ENCODE assay signal across 8 cellular contexts in the genomic region with DNA sequence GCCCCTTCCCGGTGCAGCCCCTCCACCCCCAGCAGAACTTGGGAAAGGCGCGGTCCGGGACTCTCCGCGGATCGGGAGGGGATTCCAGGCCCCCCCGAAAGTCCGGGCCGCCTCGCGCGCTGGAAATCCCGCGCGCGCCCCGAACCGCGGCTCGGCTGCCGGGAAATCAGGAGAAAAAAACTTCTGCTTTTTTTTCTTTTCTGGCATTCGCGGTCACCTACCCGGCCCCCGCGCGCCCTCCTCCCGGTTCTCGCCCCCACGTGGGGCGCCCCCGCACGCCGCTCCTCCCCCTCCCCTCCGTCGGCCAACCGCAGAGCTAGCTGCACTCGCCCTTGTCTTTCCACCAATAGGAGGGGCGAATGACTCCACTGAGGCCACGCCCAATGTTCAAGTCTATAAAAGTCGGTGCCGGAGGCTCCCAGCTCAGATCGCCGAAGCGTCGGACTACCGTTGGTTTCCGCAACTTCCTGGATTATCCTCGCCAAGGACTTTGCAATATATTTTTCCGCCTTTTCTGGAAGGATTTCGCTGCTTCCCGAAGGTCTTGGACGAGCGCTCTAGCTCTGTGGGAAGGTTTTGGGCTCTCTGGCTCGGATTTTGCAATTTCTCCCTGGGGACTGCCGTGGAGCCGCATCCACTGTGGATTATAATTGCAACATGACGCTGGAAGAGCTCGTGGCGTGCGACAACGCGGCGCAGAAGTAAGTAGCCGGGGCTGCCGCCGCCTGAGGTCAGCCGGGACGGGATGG. TPM values are rescaled to one million over a fixed set of nuclear protein-coding genes. Genes with fewer than 3 reads are reported as not detected.
DNase-seq lines count a peak whose midpoint lies in the region; ATAC-seq and TF ChIP-seq lines count a peak whose summit lies in the region.

A gene with protein sequence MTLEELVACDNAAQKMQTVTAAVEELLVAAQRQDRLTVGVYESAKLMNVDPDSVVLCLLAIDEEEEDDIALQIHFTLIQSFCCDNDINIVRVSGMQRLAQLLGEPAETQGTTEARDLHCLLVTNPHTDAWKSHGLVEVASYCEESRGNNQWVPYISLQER (plus strand): TSS at position 426 of the 749 bp plus-strand sequence. CDS start 232 bp downstream, at position 658.

- peaks cover 9% of the 10 kb centered on the region for H3K9me3 Mint-ChIP-seq in HFFc6

- DNase-seq in GM03348 (ENCODE audit: low spot score): peak; percentile 100
- peak; percentile 98 for DNase-seq in HFFc6
- peak; percentile 91 for DNase-seq in NCI-H1048 (lab: John Stamatoyannopoulos, UW)
- peak; percentile 96 for DNase-seq in activated naive CD4-positive, alpha-beta T cell treated with anti-CD3 and anti-CD28 coated beads, Interleukin-2, amount 50 U/mL, for 16 hours
- peak; percentile 100 for DNase-seq in germinal center (ENCODE audit: low spot score)
- peak; percentile 60 to 98 (median 94) for DNase-seq in nucleus accumbens (lab: John Stamatoyannopoulos, UW)
- peak; percentile 99 for DNase-seq in superior temporal gyrus (ENCODE audit: extremely low spot score)

- TF ChIP-seq CTCF in HFFc6 (IDR thresholded peaks at IDR 0.05): no peak

- peak; percentile 43 for ATAC-seq in SK-N-SH treated with all-trans-retinoic acid at 6 μM for 48 hours

- peak within 1 kb of the TSS; percentile 92 for H3K27ac Mint-ChIP-seq in HFFc6

- H3K27me3 Mint-ChIP-seq in HFFc6 (ENCODE audit: insufficient read depth): peaks cover 23% of the 10 kb centered on the region

- H3K36me3 Mint-ChIP-seq in HFFc6 (ENCODE audit: low read depth): peaks cover 23% of the 10 kb centered on the region

- H3K4me3 Mint-ChIP-seq in HFFc6: peak within 1 kb of the TSS; percentile 99

- no peaks in the 10 kb centered on the region for H3K4me1 Mint-ChIP-seq in HFFc6 (ENCODE audit: low read depth)

TF ChIP-seq in SK-N-SH treated with all-trans-retinoic acid at 6 μM for 48 hours, 23 proteins besides CTCF, POLR2A, EP300 and RAD21:
- TF ChIP-seq, protein P1, sequence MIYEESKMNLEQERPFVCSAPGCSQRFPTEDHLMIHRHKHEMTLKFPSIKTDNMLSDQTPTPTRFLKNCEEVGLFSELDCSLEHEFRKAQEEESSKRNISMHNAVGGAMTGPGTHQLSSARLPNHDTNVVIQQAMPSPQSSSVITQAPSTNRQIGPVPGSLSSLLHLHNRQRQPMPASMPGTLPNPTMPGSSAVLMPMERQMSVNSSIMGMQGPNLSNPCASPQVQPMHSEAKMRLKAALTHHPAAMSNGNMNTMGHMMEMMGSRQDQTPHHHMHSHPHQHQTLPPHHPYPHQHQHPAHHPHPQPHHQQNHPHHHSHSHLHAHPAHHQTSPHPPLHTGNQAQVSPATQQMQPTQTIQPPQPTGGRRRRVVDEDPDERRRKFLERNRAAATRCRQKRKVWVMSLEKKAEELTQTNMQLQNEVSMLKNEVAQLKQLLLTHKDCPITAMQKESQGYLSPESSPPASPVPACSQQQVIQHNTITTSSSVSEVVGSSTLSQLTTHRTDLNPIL (CRISPR knock-in tag; IDR thresholded peaks at IDR 0.05; ENCODE audit: low read depth): no peak
- peak; percentile 61; the same call in 1 of the 2 replicates for TF ChIP-seq TOX (CRISPR knock-in tag; IDR thresholded peaks at IDR 0.05; ENCODE audit: borderline replicate concordance)

RNA-seq across cellular contexts. Expression of the gene that starts here (rescaled TPM):
- 10 to 100 TPM; 35.5 to 55.7 (median 39.1) TPM for total RNA-seq in HFFc6 (2021; fragmentation: NEBNext Ultra II Directional; extraction: Animal tissue kit (Norgen Biotek cat#: 25700))

Comparison
In these comparisons a context has a peak if more than half of its experiments do, and no peak if none do; other contexts are left out.
1. Peak in every context shown above with its lines: DNase-seq and ATAC-seq.